18 cellular contexts compared by ENCODE assay signal in genomic region chr2:127568128-127568527, GRCh38. TPM values are rescaled to one million over a fixed set of nuclear protein-coding genes. Genes with fewer than 3 reads are reported as not detected.
"Had no signal": no experiment of that assay in that cellular context is flagged by ENCODE, and none has a peak within 500 bp of the region (broad histone marks: within the 10 kb centered on the region; RNA-seq: fewer than 3 reads in every experiment).

No MANE protein-coding gene starts in this region.

- H3K36me3 ChIP-seq: adrenal gland, SJSA1 had no signal

- H3K27ac ChIP-seq: adrenal gland, body of pancreas, SJSA1, skin epidermis had no signal

- H3K9me3 Mint-ChIP-seq: activated naive CD4-positive, alpha-beta T cell treated with anti-CD3 and anti-CD28 coated beads, Interleukin-2, amount 10 ng/mL, durations not matched to agents 7 days and 5 days; naive thymus-derived CD8-positive, alpha-beta T cell; stimulated activated effector memory CD8-positive, alpha-beta T cell treated with anti-CD3 and anti-CD28 coated beads, Interleukin-12 subunit alpha, Interleukin-12 subunit beta, amount 100 ng/mL, for 72 hours; type B pancreatic cell had no signal

- H3K27me3 ChIP-seq: adrenal gland, body of pancreas, SJSA1 had no signal

- H3K36me3 Mint-ChIP-seq: naive thymus-derived CD8-positive, alpha-beta T cell; stimulated activated effector memory CD8-positive, alpha-beta T cell treated with anti-CD3 and anti-CD28 coated beads, Interleukin-12 subunit alpha, Interleukin-12 subunit beta, amount 100 ng/mL, for 72 hours; type B pancreatic cell had no signal

- H3K4me3 ChIP-seq: adrenal gland, body of pancreas, mucosa of descending colon, SJSA1, skin epidermis had no signal

- ATAC-seq: body of pancreas; esophagus mucosa; mucosa of descending colon; naive thymus-derived CD8-positive, alpha-beta T cell; stimulated activated effector memory CD8-positive, alpha-beta T cell treated with anti-CD3 and anti-CD28 coated beads, Interleukin-12 subunit alpha, Interleukin-12 subunit beta, amount 100 ng/mL, for 72 hours had no signal

- H3K4me3 Mint-ChIP-seq: activated naive CD4-positive, alpha-beta T cell treated with anti-CD3 and anti-CD28 coated beads, Interleukin-2, amount 10 ng/mL, durations not matched to agents 7 days and 5 days; activated T-helper 1 cell treated with anti-CD3 and anti-CD28 coated beads, Interleukin-12 subunit alpha, Interleukin-12 subunit beta, Interleukin-2, Interleukin-4 antibody, amounts not matched to agents 30 ng/mL and 10 ng/mL and 1 ng/mL, durations not matched to agents 14 hours and 24 hours and 36 hours; naive thymus-derived CD8-positive, alpha-beta T cell; stimulated activated effector memory CD8-positive, alpha-beta T cell treated with anti-CD3 and anti-CD28 coated beads, Interleukin-12 subunit alpha, Interleukin-12 subunit beta, amount 100 ng/mL, for 72 hours; type B pancreatic cell had no signal

- H3K9me3 ChIP-seq: adrenal gland, body of pancreas, mucosa of descending colon, SJSA1 had no signal

- DNase-seq: activated CD4-positive, alpha-beta T cell treated with anti-CD3 and anti-CD28 coated beads, Interleukin-2, amount 50 U/mL, for 4 hours; activated CD4-positive, CD25-positive, alpha-beta regulatory T cell treated with anti-CD3 and anti-CD28 coated beads, Interleukin-2, amount 50 U/mL, for 72 hours; activated naive CD4-positive, alpha-beta T cell treated with anti-CD3 and anti-CD28 coated beads, Interleukin-2, amount 10 ng/mL, durations not matched to agents 7 days and 5 days; body of pancreas; dermis blood vessel endothelial cell; glutamatergic neuron; mammary epithelial cell; mucosa of descending colon; naive thymus-derived CD8-positive, alpha-beta T cell; occipital lobe; SW 1271 had no signal

- H3K4me1 ChIP-seq: body of pancreas had no signal

- H3K27ac Mint-ChIP-seq: activated naive CD4-positive, alpha-beta T cell treated with anti-CD3 and anti-CD28 coated beads, Interleukin-2, amount 10 ng/mL, durations not matched to agents 7 days and 5 days; activated T-helper 1 cell treated with anti-CD3 and anti-CD28 coated beads, Interleukin-12 subunit alpha, Interleukin-12 subunit beta, Interleukin-2, Interleukin-4 antibody, amounts not matched to agents 30 ng/mL and 10 ng/mL and 1 ng/mL, durations not matched to agents 14 hours and 24 hours and 36 hours; naive thymus-derived CD8-positive, alpha-beta T cell; stimulated activated effector memory CD8-positive, alpha-beta T cell treated with anti-CD3 and anti-CD28 coated beads, Interleukin-12 subunit alpha, Interleukin-12 subunit beta, amount 100 ng/mL, for 72 hours; type B pancreatic cell had no signal

RNA-seq across cellular contexts. Expression of gene MYO7B, which starts 32.6 kb away (rescaled TPM):
- total RNA-seq: dermis blood vessel endothelial cell, mammary epithelial cell, occipital lobe had no signal
- polyA plus RNA-seq: mammary epithelial cell had no signal
